In the genomic region with DNA sequence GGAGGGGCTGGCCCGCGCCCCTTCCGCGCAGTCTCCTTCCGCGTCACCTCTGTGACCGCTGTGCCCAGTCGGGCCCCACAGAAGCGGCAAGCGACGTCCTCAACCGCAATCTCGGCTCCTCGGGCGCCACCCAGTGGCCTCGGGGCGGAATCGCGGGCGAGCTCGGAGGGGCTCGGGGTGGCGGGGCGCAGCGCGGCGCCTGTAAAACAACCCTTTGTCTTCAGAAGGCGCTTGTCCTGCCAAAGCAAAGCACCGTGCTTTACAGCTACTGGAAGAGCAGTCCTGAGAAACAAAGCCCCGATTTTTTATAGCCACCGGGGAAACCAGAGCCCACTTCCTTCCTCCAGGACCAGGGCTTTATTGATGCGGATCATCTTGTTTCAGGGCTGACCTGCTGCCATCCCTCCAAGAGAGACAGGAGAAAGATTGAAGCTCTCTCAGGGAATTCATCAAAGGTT, we compare ENCODE assay signal across 2 cellular contexts.
TF ChIP-seq lines count a peak whose summit lies in the region.

No MANE protein-coding gene starts in this region.

TF ChIP-seq in HEK293T, 16 proteins besides CTCF, POLR2A, EP300 and RAD21 (continued from another document):
- TF ChIP-seq LEF1 (IDR thresholded peaks at IDR 0.05; ENCODE audit: borderline replicate concordance) (no peak), FOXK2 (IDR thresholded peaks at IDR 0.05) (no peak), FOXM1 (IDR thresholded peaks at IDR 0.05; ENCODE audit: borderline replicate concordance) (no peak), ARNT (IDR thresholded peaks at IDR 0.05) (no peak)

TF ChIP-seq in SK-N-SH, 30 proteins besides CTCF, POLR2A, EP300 and RAD21 (continued from another document):
- TF ChIP-seq, protein P1, sequence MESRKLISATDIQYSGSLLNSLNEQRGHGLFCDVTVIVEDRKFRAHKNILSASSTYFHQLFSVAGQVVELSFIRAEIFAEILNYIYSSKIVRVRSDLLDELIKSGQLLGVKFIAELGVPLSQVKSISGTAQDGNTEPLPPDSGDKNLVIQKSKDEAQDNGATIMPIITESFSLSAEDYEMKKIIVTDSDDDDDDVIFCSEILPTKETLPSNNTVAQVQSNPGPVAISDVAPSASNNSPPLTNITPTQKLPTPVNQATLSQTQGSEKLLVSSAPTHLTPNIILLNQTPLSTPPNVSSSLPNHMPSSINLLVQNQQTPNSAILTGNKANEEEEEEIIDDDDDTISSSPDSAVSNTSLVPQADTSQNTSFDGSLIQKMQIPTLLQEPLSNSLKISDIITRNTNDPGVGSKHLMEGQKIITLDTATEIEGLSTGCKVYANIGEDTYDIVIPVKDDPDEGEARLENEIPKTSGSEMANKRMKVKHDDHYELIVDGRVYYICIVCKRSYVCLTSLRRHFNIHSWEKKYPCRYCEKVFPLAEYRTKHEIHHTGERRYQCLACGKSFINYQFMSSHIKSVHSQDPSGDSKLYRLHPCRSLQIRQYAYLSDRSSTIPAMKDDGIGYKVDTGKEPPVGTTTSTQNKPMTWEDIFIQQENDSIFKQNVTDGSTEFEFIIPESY (IDR thresholded peaks at IDR 0.05; ENCODE audit: borderline replicate concordance, low read depth): no peak
- TF ChIP-seq, protein P2, sequence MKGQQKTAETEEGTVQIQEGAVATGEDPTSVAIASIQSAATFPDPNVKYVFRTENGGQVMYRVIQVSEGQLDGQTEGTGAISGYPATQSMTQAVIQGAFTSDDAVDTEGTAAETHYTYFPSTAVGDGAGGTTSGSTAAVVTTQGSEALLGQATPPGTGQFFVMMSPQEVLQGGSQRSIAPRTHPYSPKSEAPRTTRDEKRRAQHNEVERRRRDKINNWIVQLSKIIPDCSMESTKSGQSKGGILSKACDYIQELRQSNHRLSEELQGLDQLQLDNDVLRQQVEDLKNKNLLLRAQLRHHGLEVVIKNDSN (IDR thresholded peaks at IDR 0.05; ENCODE audit: borderline replicate concordance, low read depth): no peak
- TF ChIP-seq, protein P3, sequence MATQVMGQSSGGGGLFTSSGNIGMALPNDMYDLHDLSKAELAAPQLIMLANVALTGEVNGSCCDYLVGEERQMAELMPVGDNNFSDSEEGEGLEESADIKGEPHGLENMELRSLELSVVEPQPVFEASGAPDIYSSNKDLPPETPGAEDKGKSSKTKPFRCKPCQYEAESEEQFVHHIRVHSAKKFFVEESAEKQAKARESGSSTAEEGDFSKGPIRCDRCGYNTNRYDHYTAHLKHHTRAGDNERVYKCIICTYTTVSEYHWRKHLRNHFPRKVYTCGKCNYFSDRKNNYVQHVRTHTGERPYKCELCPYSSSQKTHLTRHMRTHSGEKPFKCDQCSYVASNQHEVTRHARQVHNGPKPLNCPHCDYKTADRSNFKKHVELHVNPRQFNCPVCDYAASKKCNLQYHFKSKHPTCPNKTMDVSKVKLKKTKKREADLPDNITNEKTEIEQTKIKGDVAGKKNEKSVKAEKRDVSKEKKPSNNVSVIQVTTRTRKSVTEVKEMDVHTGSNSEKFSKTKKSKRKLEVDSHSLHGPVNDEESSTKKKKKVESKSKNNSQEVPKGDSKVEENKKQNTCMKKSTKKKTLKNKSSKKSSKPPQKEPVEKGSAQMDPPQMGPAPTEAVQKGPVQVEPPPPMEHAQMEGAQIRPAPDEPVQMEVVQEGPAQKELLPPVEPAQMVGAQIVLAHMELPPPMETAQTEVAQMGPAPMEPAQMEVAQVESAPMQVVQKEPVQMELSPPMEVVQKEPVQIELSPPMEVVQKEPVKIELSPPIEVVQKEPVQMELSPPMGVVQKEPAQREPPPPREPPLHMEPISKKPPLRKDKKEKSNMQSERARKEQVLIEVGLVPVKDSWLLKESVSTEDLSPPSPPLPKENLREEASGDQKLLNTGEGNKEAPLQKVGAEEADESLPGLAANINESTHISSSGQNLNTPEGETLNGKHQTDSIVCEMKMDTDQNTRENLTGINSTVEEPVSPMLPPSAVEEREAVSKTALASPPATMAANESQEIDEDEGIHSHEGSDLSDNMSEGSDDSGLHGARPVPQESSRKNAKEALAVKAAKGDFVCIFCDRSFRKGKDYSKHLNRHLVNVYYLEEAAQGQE (IDR thresholded peaks at IDR 0.05; ENCODE audit: low read depth, low read length): 0 out of 2 replicates have a peak, but pooled peaks have one; percentile 42
- TF ChIP-seq, protein P4, sequence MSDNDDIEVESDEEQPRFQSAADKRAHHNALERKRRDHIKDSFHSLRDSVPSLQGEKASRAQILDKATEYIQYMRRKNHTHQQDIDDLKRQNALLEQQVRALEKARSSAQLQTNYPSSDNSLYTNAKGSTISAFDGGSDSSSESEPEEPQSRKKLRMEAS (IDR thresholded peaks at IDR 0.05; ENCODE audit: low read depth): 0 out of 2 replicates have a peak, but pooled peaks have one; percentile 40
- TF ChIP-seq MXI1 (IDR thresholded peaks at IDR 0.05; ENCODE audit: low read depth, low read length) (peak; percentile 71), ELF1 (IDR thresholded peaks at IDR 0.05) (no peak), FOSL2 (IDR thresholded peaks at IDR 0.05; ENCODE audit: borderline replicate concordance, low read depth) (no peak), NFIC (IDR thresholded peaks at IDR 0.05; ENCODE audit: borderline replicate concordance) (no peak), GABPA (IDR thresholded peaks at IDR 0.05; ENCODE audit: low read depth) (no peak), RFX5 (IDR thresholded peaks at IDR 0.05; ENCODE audit: low read length) (no peak), SMC3 (IDR thresholded peaks at IDR 0.05; ENCODE audit: low read depth, low read length) (peak; percentile 69), FOXM1 (IDR thresholded peaks at IDR 0.05; ENCODE audit: low read depth) (no peak), GATA2 (CRISPR knock-in tag; IDR thresholded peaks at IDR 0.05) (no peak), CHD2 (IDR thresholded peaks at IDR 0.05; ENCODE audit: low read length, partially characterized antibody) (peak; percentile 70), JUND (IDR thresholded peaks at IDR 0.05) (no peak), FOXJ3 (CRISPR knock-in tag; IDR thresholded peaks at IDR 0.05) (no peak), TCF12 (IDR thresholded peaks at IDR 0.05) (no peak), YY1 (IDR thresholded peaks at IDR 0.05; ENCODE audit: low read depth) (no peak), SIN3A (IDR thresholded peaks at IDR 0.05; ENCODE audit: borderline replicate concordance, low read depth, low read length) (peak; percentile 66; the same call in 1 of the 2 replicates), NRF1 (IDR thresholded peaks at IDR 0.05; ENCODE audit: low read depth, low read length) (no peak), MEF2A (IDR thresholded peaks at IDR 0.05; ENCODE audit: borderline replicate concordance, low read depth) (no peak), POLR2AphosphoS5 (IDR thresholded peaks at IDR 0.05; ENCODE audit: low read depth, low read length) (peak; percentile 58)
- TF ChIP-seq, protein P5, sequence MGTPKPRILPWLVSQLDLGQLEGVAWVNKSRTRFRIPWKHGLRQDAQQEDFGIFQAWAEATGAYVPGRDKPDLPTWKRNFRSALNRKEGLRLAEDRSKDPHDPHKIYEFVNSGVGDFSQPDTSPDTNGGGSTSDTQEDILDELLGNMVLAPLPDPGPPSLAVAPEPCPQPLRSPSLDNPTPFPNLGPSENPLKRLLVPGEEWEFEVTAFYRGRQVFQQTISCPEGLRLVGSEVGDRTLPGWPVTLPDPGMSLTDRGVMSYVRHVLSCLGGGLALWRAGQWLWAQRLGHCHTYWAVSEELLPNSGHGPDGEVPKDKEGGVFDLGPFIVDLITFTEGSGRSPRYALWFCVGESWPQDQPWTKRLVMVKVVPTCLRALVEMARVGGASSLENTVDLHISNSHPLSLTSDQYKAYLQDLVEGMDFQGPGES (IDR thresholded peaks at IDR 0.05; ENCODE audit: low read depth, low read length): no peak
- TF ChIP-seq, protein P6, sequence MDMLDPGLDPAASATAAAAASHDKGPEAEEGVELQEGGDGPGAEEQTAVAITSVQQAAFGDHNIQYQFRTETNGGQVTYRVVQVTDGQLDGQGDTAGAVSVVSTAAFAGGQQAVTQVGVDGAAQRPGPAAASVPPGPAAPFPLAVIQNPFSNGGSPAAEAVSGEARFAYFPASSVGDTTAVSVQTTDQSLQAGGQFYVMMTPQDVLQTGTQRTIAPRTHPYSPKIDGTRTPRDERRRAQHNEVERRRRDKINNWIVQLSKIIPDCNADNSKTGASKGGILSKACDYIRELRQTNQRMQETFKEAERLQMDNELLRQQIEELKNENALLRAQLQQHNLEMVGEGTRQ (IDR thresholded peaks at IDR 0.05; ENCODE audit: borderline replicate concordance, low read depth, low read length): no peak
